12 cellular contexts compared by ENCODE assay signal in the genomic region with DNA sequence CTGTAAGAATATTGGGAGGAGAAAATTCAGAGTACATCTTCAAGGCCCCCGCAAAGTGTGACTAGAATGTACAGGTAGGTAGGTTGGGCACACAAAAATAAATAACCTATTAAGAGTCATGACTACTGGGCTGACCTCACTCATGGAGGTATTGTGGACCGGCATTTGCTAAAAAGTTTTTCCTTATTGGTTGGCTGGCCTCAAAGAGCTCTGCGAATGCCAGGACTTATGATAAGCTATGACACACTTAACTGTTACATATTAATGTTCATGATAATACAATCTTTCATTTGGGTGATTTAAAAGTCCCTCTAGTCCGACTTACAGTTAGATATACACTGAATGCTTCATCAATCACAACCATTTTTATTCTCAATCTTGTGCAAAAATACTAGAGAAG.
DNase-seq lines count a peak whose midpoint lies in the region; ATAC-seq and TF ChIP-seq lines count a peak whose summit lies in the region.
"Had no signal": no experiment of that assay in that cellular context is flagged by ENCODE, and none has a peak within 500 bp of the region (broad histone marks: within the 10 kb centered on the region; RNA-seq: fewer than 3 reads in every experiment).

No MANE protein-coding gene starts in this region.

- TF ChIP-seq CTCF in epithelial cell of proximal tubule (conservative IDR thresholded peaks at IDR 0.05; ENCODE audit: low read depth, low read length) (no peak), thoracic aorta (IDR thresholded peaks at IDR 0.05) (no peak)

- H3K27me3 ChIP-seq in thoracic aorta (replicated peaks; ENCODE audit: insufficient read depth): no peaks in the 10 kb centered on the region

- ATAC-seq in memory B cell (ENCODE audit: low read depth): no peak
- no peak for ATAC-seq in thoracic aorta (ENCODE audit: insufficient number of reproducible peaks, low FRiP score, low read depth)
- no peak for ATAC-seq in HG02973 (IDR thresholded peaks at IDR 0.05; ENCODE audit: unreplicated experiment)

- H3K36me3 Mint-ChIP-seq in activated T-cell treated with anti-CD3 and anti-CD28 coated beads, Interleukin-2, amount 50 U/mL, for 24 hours (ENCODE audit: low read depth): peaks cover 68% of the 10 kb centered on the region
- H3K36me3 Mint-ChIP-seq in memory B cell: peaks cover 7% of the 10 kb centered on the region
- H3K36me3 Mint-ChIP-seq in activated T-helper 1 cell treated with anti-CD3 and anti-CD28 coated beads, Interleukin-12 subunit alpha, Interleukin-12 subunit beta, Interleukin-2, Interleukin-4 antibody, amounts not matched to agents 30 ng/mL and 10 ng/mL and 1 ng/mL, durations not matched to agents 14 hours and 24 hours and 36 hours (ENCODE audit: low read depth): no peaks in the 10 kb centered on the region

- intact Hi-C loops in activated T-helper 1 cell treated with anti-CD3 and anti-CD28 coated beads, Interleukin-12 subunit alpha, Interleukin-12 subunit beta, Interleukin-2, Interleukin-4 antibody, amounts not matched to agents 30 ng/mL and 10 ng/mL and 1 ng/mL, durations not matched to agents 14 hours and 24 hours and 36 hours (cut with micrococcal nuclease): no loop called here

- DNase-seq in activated T-cell treated with anti-CD3 and anti-CD28 coated beads, Interleukin-2, amount 50 U/mL, for 24 hours: no peak
- no peak for DNase-seq in activated T-cell treated with anti-CD3 and anti-CD28 coated beads, Interleukin-2, amount 50 U/mL, for 1 hour
- DNase-seq in epithelial cell of proximal tubule (ENCODE audit: low read depth) (peak; percentile 33), memory B cell (ENCODE audit: low spot score in 2 of 2) (no peak), thoracic aorta (ENCODE audit: low spot score) (no peak), NOMO-1 treated with DMSO at 0.1 percent for 48 hours (lab: John Stamatoyannopoulos, UW; ENCODE audit: unreplicated experiment) (no peak)
- DNase-seq in activated T-helper 1 cell treated with anti-CD3 and anti-CD28 coated beads, Interleukin-12 subunit alpha, Interleukin-12 subunit beta, Interleukin-2, Interleukin-4 antibody, amounts not matched to agents 30 ng/mL and 10 ng/mL and 1 ng/mL, durations not matched to agents 14 hours and 24 hours and 36 hours (ENCODE audit: low spot score): no peak
- DNase-seq: amniotic stem cell; NCI-H2171 treated with DMSO at 0.1 percent for 48 hours; stimulated activated naive CD8-positive, alpha-beta T cell treated with anti-CD3 and anti-CD28 coated beads, Interleukin-15, Interleukin-2, amounts not matched to agents 100 U/mL and 50 U/mL, for 24 hours had no signal

- peaks cover 13 to 25% of the 10 kb centered on the region in 2 donors for H3K4me1 ChIP-seq in thoracic aorta (ENCODE audit: control insufficient read depth in 1 of 2, low read depth in 2 of 2)

- no peaks in the 10 kb centered on the region for H3K36me3 ChIP-seq in thoracic aorta

- no peaks in the 10 kb centered on the region for H3K9me3 ChIP-seq in thoracic aorta

- H3K27me3 Mint-ChIP-seq in activated T-cell treated with anti-CD3 and anti-CD28 coated beads, Interleukin-2, amount 50 U/mL, for 24 hours: no peaks in the 10 kb centered on the region
- H3K27me3 Mint-ChIP-seq in memory B cell: no peaks in the 10 kb centered on the region
- H3K27me3 Mint-ChIP-seq in activated T-helper 1 cell treated with anti-CD3 and anti-CD28 coated beads, Interleukin-12 subunit alpha, Interleukin-12 subunit beta, Interleukin-2, Interleukin-4 antibody, amounts not matched to agents 30 ng/mL and 10 ng/mL and 1 ng/mL, durations not matched to agents 14 hours and 24 hours and 36 hours (ENCODE audit: insufficient read depth): peaks cover 2% of the 10 kb centered on the region
- H3K27me3 Mint-ChIP-seq: dendritic cell treated with granulocyte-macrophage colony-stimulating factor and Interleukin-4, amounts not matched to agents 40 ng/mL and 50 ng/mL, for 4 days had no signal

- H3K4me3 Mint-ChIP-seq in activated T-cell treated with anti-CD3 and anti-CD28 coated beads, Interleukin-2, amount 50 U/mL, for 24 hours: no peak overlapping the region
- no peak overlapping the region for H3K4me3 Mint-ChIP-seq in memory B cell
- no peak overlapping the region for H3K4me3 Mint-ChIP-seq in activated T-helper 1 cell treated with anti-CD3 and anti-CD28 coated beads, Interleukin-12 subunit alpha, Interleukin-12 subunit beta, Interleukin-2, Interleukin-4 antibody, amounts not matched to agents 30 ng/mL and 10 ng/mL and 1 ng/mL, durations not matched to agents 14 hours and 24 hours and 36 hours
- H3K4me3 Mint-ChIP-seq: dendritic cell treated with granulocyte-macrophage colony-stimulating factor and Interleukin-4, amounts not matched to agents 40 ng/mL and 50 ng/mL, for 4 days had no signal

- H3K27ac ChIP-seq in thoracic aorta: peak overlapping the region; percentile 25 to 53

- H3K9me3 Mint-ChIP-seq in activated T-cell treated with anti-CD3 and anti-CD28 coated beads, Interleukin-2, amount 50 U/mL, for 24 hours: no peaks in the 10 kb centered on the region
- no peaks in the 10 kb centered on the region for H3K9me3 Mint-ChIP-seq in memory B cell
- H3K9me3 Mint-ChIP-seq in activated T-helper 1 cell treated with anti-CD3 and anti-CD28 coated beads, Interleukin-12 subunit alpha, Interleukin-12 subunit beta, Interleukin-2, Interleukin-4 antibody, amounts not matched to agents 30 ng/mL and 10 ng/mL and 1 ng/mL, durations not matched to agents 14 hours and 24 hours and 36 hours: no peaks in the 10 kb centered on the region
- H3K9me3 Mint-ChIP-seq: dendritic cell treated with granulocyte-macrophage colony-stimulating factor and Interleukin-4, amounts not matched to agents 40 ng/mL and 50 ng/mL, for 4 days had no signal

- no peak overlapping the region for H3K4me3 ChIP-seq in epithelial cell of proximal tubule (ENCODE audit: low read depth, low read length)
- no peak overlapping the region for H3K4me3 ChIP-seq in thoracic aorta

- peaks cover 86% of the 10 kb centered on the region for H3K4me1 Mint-ChIP-seq in activated T-cell treated with anti-CD3 and anti-CD28 coated beads, Interleukin-2, amount 50 U/mL, for 24 hours (ENCODE audit: low read depth)
- H3K4me1 Mint-ChIP-seq in memory B cell: peaks cover 19% of the 10 kb centered on the region
- no peaks in the 10 kb centered on the region for H3K4me1 Mint-ChIP-seq in activated T-helper 1 cell treated with anti-CD3 and anti-CD28 coated beads, Interleukin-12 subunit alpha, Interleukin-12 subunit beta, Interleukin-2, Interleukin-4 antibody, amounts not matched to agents 30 ng/mL and 10 ng/mL and 1 ng/mL, durations not matched to agents 14 hours and 24 hours and 36 hours (ENCODE audit: low read depth)

- H3K27ac Mint-ChIP-seq in activated T-cell treated with anti-CD3 and anti-CD28 coated beads, Interleukin-2, amount 50 U/mL, for 24 hours: peak overlapping the region; percentile 2
- H3K27ac Mint-ChIP-seq in memory B cell: peak overlapping the region; percentile 28
- H3K27ac Mint-ChIP-seq in activated T-helper 1 cell treated with anti-CD3 and anti-CD28 coated beads, Interleukin-12 subunit alpha, Interleukin-12 subunit beta, Interleukin-2, Interleukin-4 antibody, amounts not matched to agents 30 ng/mL and 10 ng/mL and 1 ng/mL, durations not matched to agents 14 hours and 24 hours and 36 hours: no peak overlapping the region
- H3K27ac Mint-ChIP-seq: dendritic cell treated with granulocyte-macrophage colony-stimulating factor and Interleukin-4, amounts not matched to agents 40 ng/mL and 50 ng/mL, for 4 days had no signal
